Comparison of ENCODE assay signal across 1 cellular context in the genomic region with DNA sequence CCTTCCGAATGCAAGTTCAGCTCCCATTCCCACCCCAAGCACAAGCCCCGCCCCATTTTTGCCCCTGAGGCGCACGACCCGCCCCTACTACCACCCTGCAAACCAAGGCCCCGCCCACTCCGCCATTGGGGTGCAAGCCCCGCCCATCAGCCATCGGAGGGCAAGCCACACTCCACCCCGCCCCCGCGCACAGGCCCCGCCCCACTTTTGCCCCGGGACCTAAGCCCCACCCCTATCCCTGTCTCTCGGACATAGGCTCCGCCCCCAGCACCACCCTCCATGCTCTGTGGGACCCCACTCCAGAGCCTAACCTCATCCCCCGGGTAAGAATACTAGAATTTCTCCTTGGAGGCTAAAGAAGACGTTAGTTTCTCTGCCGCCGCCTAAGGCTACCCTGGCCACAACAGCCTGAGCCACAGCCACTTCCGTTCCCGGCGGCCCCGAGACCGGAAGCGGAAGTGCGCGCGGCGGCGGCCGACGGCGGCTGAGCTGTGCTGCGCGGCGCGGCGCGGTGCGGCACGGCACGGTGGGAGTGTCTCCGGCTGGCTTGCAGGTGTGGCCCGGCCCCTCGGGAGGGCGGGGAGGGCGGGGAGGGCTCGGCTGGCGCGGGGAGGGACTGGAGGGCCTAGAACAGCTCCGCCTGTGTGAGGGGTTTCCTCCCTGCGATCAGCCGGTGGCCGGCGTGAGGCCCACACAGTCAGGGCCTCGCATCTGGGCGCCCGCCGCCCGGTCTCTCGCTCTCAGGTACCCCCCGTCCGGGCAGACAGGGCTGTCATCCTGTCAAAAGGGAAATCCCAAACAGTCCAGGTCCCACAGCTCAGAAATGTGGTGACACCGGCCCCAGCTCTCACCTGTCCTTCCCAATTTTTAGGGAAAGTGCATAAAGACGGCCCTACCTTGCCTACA.
TF ChIP-seq lines count a peak whose summit lies in the region.

Gene ZNF333, plus strand, starts transcription at position 451 of the 906 bp plus-strand sequence. CDS start 3,444 bp downstream, outside the sequence.

TF ChIP-seq in K562, 482 proteins besides CTCF, POLR2A, EP300 and RAD21 (continued from another document and continues in another):
- TF ChIP-seq STAT6 (CRISPR knock-in tag; IDR thresholded peaks at IDR 0.05) (0 out of 2 replicates have a peak, but pooled peaks have one; percentile 61), ZNF347 (CRISPR knock-in tag; IDR thresholded peaks at IDR 0.05; ENCODE audit: low read depth) (no peak), SMARCA5 (IDR thresholded peaks at IDR 0.05) (no peak), SIN3A (IDR thresholded peaks at IDR 0.05; ENCODE audit: borderline replicate concordance in 2 of 2, control insufficient read depth in 1 of 2, low read depth in 2 of 2, low read length in 2 of 2) (peak; percentile 35 to 64; a peak in 1 of 4 replicates), NEUROD1 (IDR thresholded peaks at IDR 0.05; ENCODE audit: borderline replicate concordance, low read depth, low read length, partially characterized antibody) (peak; percentile 20), KLF10 (CRISPR knock-in tag; IDR thresholded peaks at IDR 0.05) (no peak), TCF15 (CRISPR knock-in tag; IDR thresholded peaks at IDR 0.05) (no peak), ZBTB34 (CRISPR knock-in tag; IDR thresholded peaks at IDR 0.05) (no peak), GABPB2 (CRISPR knock-in tag; conservative IDR thresholded peaks at IDR 0.05) (no peak), ASH1L (IDR thresholded peaks at IDR 0.05; ENCODE audit: borderline replicate concordance, low read depth, partially characterized antibody) (no peak), SP1 (CRISPR knock-in tag; IDR thresholded peaks at IDR 0.05) (peak; percentile 72; the same call in 1 of the 2 replicates), BRD9 (IDR thresholded peaks at IDR 0.05; ENCODE audit: low read depth, partially characterized antibody) (no peak), ZNF609 (CRISPR knock-in tag; IDR thresholded peaks at IDR 0.05; ENCODE audit: borderline replicate concordance) (no peak), KDM2B (CRISPR knock-in tag; IDR thresholded peaks at IDR 0.05) (no peak), HMG20B (CRISPR knock-in tag; IDR thresholded peaks at IDR 0.05) (no peak), HDAC3 (IDR thresholded peaks at IDR 0.05; ENCODE audit: borderline replicate concordance, partially characterized antibody) (no peak), MAZ (CRISPR knock-in tag; conservative IDR thresholded peaks at IDR 0.05 in 1 of 2, IDR thresholded peaks at IDR 0.05 in 1 of 2) (peak in 1 of 2 experiments; percentile 60; a peak in 3 of 4 replicates), CHAMP1 (IDR thresholded peaks at IDR 0.05) (no peak), ZNF639 (CRISPR knock-in tag; conservative IDR thresholded peaks at IDR 0.05 in 1 of 2, IDR thresholded peaks at IDR 0.05 in 1 of 2) (peak in 1 of 2 experiments; percentile 79; a peak in 2 of 4 replicates), BRCA1 (IDR thresholded peaks at IDR 0.05) (no peak), BRCA1 (CRISPR knock-in tag; IDR thresholded peaks at IDR 0.05) (no peak), NFYB (IDR thresholded peaks at IDR 0.05; ENCODE audit: extremely low read depth, insufficient read length) (no peak), JUND (IDR thresholded peaks at IDR 0.05; ENCODE audit: borderline replicate concordance, low read depth, low read length) (no peak), JUND (tag; IDR thresholded peaks at IDR 0.05; ENCODE audit: borderline replicate concordance, low read depth, low read length) (no peak), PTTG1 (tag; IDR thresholded peaks at IDR 0.05; ENCODE audit: low read depth) (no peak), KLF6 (CRISPR knock-in tag; IDR thresholded peaks at IDR 0.05; ENCODE audit: borderline replicate concordance) (no peak), CCAR2 (IDR thresholded peaks at IDR 0.05; ENCODE audit: low read depth, low read length) (no peak)
- TF ChIP-seq, protein P1, sequence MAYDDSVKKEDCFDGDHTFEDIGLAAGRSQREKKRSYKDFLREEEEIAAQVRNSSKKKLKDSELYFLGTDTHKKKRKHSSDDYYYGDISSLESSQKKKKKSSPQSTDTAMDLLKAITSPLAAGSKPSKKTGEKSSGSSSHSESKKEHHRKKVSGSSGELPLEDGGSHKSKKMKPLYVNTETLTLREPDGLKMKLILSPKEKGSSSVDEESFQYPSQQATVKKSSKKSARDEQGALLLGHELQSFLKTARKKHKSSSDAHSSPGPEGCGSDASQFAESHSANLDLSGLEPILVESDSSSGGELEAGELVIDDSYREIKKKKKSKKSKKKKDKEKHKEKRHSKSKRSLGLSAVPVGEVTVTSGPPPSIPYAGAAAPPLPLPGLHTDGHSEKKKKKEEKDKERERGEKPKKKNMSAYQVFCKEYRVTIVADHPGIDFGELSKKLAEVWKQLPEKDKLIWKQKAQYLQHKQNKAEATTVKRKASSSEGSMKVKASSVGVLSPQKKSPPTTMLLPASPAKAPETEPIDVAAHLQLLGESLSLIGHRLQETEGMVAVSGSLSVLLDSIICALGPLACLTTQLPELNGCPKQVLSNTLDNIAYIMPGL (CRISPR knock-in tag; IDR thresholded peaks at IDR 0.05): no peak
- TF ChIP-seq, protein P2, sequence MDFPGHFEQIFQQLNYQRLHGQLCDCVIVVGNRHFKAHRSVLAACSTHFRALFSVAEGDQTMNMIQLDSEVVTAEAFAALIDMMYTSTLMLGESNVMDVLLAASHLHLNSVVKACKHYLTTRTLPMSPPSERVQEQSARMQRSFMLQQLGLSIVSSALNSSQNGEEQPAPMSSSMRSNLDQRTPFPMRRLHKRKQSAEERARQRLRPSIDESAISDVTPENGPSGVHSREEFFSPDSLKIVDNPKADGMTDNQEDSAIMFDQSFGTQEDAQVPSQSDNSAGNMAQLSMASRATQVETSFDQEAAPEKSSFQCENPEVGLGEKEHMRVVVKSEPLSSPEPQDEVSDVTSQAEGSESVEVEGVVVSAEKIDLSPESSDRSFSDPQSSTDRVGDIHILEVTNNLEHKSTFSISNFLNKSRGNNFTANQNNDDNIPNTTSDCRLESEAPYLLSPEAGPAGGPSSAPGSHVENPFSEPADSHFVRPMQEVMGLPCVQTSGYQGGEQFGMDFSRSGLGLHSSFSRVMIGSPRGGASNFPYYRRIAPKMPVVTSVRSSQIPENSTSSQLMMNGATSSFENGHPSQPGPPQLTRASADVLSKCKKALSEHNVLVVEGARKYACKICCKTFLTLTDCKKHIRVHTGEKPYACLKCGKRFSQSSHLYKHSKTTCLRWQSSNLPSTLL (IDR thresholded peaks at IDR 0.05): no peak
- TF ChIP-seq, protein P3, sequence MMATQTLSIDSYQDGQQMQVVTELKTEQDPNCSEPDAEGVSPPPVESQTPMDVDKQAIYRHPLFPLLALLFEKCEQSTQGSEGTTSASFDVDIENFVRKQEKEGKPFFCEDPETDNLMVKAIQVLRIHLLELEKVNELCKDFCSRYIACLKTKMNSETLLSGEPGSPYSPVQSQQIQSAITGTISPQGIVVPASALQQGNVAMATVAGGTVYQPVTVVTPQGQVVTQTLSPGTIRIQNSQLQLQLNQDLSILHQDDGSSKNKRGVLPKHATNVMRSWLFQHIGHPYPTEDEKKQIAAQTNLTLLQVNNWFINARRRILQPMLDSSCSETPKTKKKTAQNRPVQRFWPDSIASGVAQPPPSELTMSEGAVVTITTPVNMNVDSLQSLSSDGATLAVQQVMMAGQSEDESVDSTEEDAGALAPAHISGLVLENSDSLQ (IDR thresholded peaks at IDR 0.05): no peak; the same call in 1 of the 2 replicates
- TF ChIP-seq, protein P4, sequence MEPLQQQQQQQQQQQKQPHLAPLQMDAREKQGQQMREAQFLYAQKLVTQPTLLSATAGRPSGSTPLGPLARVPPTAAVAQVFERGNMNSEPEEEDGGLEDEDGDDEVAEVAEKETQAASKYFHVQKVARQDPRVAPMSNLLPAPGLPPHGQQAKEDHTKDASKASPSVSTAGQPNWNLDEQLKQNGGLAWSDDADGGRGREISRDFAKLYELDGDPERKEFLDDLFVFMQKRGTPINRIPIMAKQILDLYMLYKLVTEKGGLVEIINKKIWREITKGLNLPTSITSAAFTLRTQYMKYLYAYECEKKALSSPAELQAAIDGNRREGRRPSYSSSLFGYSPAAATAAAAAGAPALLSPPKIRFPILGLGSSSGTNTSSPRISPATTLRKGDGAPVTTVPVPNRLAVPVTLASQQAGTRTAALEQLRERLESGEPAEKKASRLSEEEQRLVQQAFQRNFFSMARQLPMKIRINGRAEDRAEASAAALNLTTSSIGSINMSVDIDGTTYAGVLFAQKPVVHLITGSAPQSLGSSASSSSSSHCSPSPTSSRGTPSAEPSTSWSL (CRISPR knock-in tag; IDR thresholded peaks at IDR 0.05; ENCODE audit: borderline replicate concordance): no peak
